ENCODE assay signal across 8 cellular contexts in genomic region chr7:44978511-44979366, GRCh38. TPM values are rescaled to one million over a fixed set of nuclear protein-coding genes. Genes with fewer than 3 reads are reported as not detected.
DNase-seq lines count a peak whose midpoint lies in the region; ATAC-seq and TF ChIP-seq lines count a peak whose summit lies in the region.

MYO1G (minus strand) TSS chr7:44979015; CDS start chr7:44978961, 54 bp downstream.

- H3K4me3 ChIP-seq in skin epidermis, result peak within 1 kb of the TSS; percentile 23 to 44 (median 28)
- peak within 1 kb of the TSS in 15 of 59 donors; percentile 2 to 41 (median 14) for H3K4me3 ChIP-seq in dorsolateral prefrontal cortex

- H3K27ac ChIP-seq in skin epidermis (peak within 1 kb of the TSS in 20 of 21 experiments; percentile 34 to 93 (median 80)), dorsolateral prefrontal cortex (peak within 1 kb of the TSS in 10 of 59 donors; percentile 3 to 77 (median 33))

- peak; percentile 77 for DNase-seq in activated CD4-positive, CD25-positive, alpha-beta regulatory T cell treated with anti-CD3 and anti-CD28 coated beads, Interleukin-2, amount 50 U/mL, for 16 hours (ENCODE audit: low read depth, low spot score)
- DNase-seq in effector CD4-positive, alpha-beta T cell, result peak; percentile 74
- DNase-seq in NCI-H2029 (lab: John Stamatoyannopoulos, UW) (no peak), dorsolateral prefrontal cortex (no peak), OCI-M2 (lab: John Stamatoyannopoulos, UW; ENCODE audit: unreplicated experiment) (no peak)

- H3K27me3 ChIP-seq in dorsolateral prefrontal cortex, result no peaks in the 10 kb centered on the region

- ATAC-seq in GM19328 (IDR thresholded peaks at IDR 0.05; ENCODE audit: unreplicated experiment), result peak; percentile 70
- peak; percentile 51 for ATAC-seq in HG03378 (IDR thresholded peaks at IDR 0.05; ENCODE audit: unreplicated experiment)

- no peak for TF ChIP-seq CTCF in dorsolateral prefrontal cortex (IDR thresholded peaks at IDR 0.05 in 54 of 56, conservative IDR thresholded peaks at IDR 0.05 in 2 of 56; ENCODE audit: low read depth in 1 of 56, partially characterized antibody in 56 of 56)

- intact Hi-C loops in dorsolateral prefrontal cortex (cut with DNase I), result no loop called here

RNA-seq across cellular contexts. Expression of gene MYO1G, which starts in this region (rescaled TPM):
- total RNA-seq in dorsolateral prefrontal cortex, result 1 to 10 TPM in 71 of 120 experiments, under 1 TPM in 49; 0.17 to 9.5 (median 1.2) TPM

Comparison
In these comparisons a context has a peak if more than half of its experiments do, and no peak if none do; other contexts are left out.
1. DNase-seq: peak in activated CD4-positive, CD25-positive, alpha-beta regulatory T cell treated with anti-CD3 and anti-CD28 coated beads, Interleukin-2, amount 50 U/mL, for 16 hours (single experiment) and effector CD4-positive, alpha-beta T cell (single experiment); none in NCI-H2029 (single experiment), dorsolateral prefrontal cortex (0 of 10) and OCI-M2 (single experiment).